8 cellular contexts compared by ENCODE assay signal in genomic region chr14:73761621-73762355, GRCh38.
A peak's percentile ranks its signal among the peaks of the same experiment; 100 is the strongest.
DNase-seq lines count a peak whose midpoint lies in the region; ATAC-seq, FAIRE-seq and TF ChIP-seq lines count a peak whose summit lies in the region.

No MANE protein-coding gene starts in this region.

- H4K20me1 ChIP-seq in MM.1S (ENCODE audit: insufficient read depth, low read length), result no peaks in the 10 kb centered on the region; the same call in 1 of the 2 replicates

- H3K9ac ChIP-seq in MM.1S (ENCODE audit: low read length) (peak overlapping the region; percentile 57), rectal smooth muscle tissue (ENCODE audit: low read length) (no peak overlapping the region)

- no peaks in the 10 kb centered on the region for H3K27me3 ChIP-seq in MM.1S (replicated peaks; ENCODE audit: insufficient read depth, low read length)
- H3K27me3 ChIP-seq in rectal smooth muscle tissue (ENCODE audit: control insufficient read depth, insufficient read depth, low read length), result no peaks in the 10 kb centered on the region

- peak overlapping the region; percentile 92 for H3K27ac ChIP-seq in MM.1S (ENCODE audit: low read length)
- H3K27ac ChIP-seq in coronary artery, result peak overlapping the region; percentile 96 to 99
- peak overlapping the region; percentile 86 for H3K27ac ChIP-seq in rectal smooth muscle tissue (ENCODE audit: low read depth, low read length)

- no peak for TF ChIP-seq CTCF in MM.1S (IDR thresholded peaks at IDR 0.05; ENCODE audit: low read length)
- no peak for TF ChIP-seq CTCF in coronary artery (IDR thresholded peaks at IDR 0.05)

- DNase-seq in DMS79 treated with DMSO at 0.1 percent for 48 hours (lab: John Stamatoyannopoulos, UW), result peak; percentile 90
- DNase-seq in MM.1S, result peak; percentile 38
- no peak for DNase-seq in coronary artery (ENCODE audit: low spot score)
- DNase-seq in midbrain (lab: John Stamatoyannopoulos, UW), result no peak
- DNase-seq in urothelium cell line (ENCODE audit: low spot score), result no peak

- H3F3A ChIP-seq in MM.1S (ENCODE audit: insufficient read depth, low read length), result peaks cover 25% of the 10 kb centered on the region

- no peak for ATAC-seq in HG02852 (IDR thresholded peaks at IDR 0.05; ENCODE audit: unreplicated experiment)
- ATAC-seq in HG02884 (IDR thresholded peaks at IDR 0.05; ENCODE audit: unreplicated experiment), result no peak

- no peaks in the 10 kb centered on the region for H3K36me3 ChIP-seq in MM.1S (replicated peaks; ENCODE audit: insufficient read depth, low read length)
- H3K36me3 ChIP-seq in rectal smooth muscle tissue (ENCODE audit: control insufficient read depth, insufficient read depth, low read length), result no peaks in the 10 kb centered on the region

- H3K4me3 ChIP-seq in MM.1S (ENCODE audit: low read length) (no peak overlapping the region), coronary artery (no peak overlapping the region), rectal smooth muscle tissue (ENCODE audit: low read length) (peak overlapping the region; percentile 14)

- H3K79me2 ChIP-seq in MM.1S (ENCODE audit: low read length), result peaks cover 52% of the 10 kb centered on the region

- no peaks in the 10 kb centered on the region for H3K9me3 ChIP-seq in MM.1S (replicated peaks; ENCODE audit: insufficient read depth, low read length)

- no peak overlapping the region for H2AFZ ChIP-seq in MM.1S (ENCODE audit: low read length)

- H3K9me2 ChIP-seq in MM.1S (replicated peaks; ENCODE audit: insufficient read depth, low read length), result no peaks in the 10 kb centered on the region

- H3K4me1 ChIP-seq in MM.1S (ENCODE audit: low read length), result peaks cover 35% of the 10 kb centered on the region
- H3K4me1 ChIP-seq in rectal smooth muscle tissue (ENCODE audit: control insufficient read depth, insufficient read depth, low read length), result peaks cover 62% of the 10 kb centered on the region

- peak overlapping the region; percentile 55 for H3K4me2 ChIP-seq in MM.1S (ENCODE audit: low read depth, low read length)

- FAIRE-seq in urothelium cell line (lab: Jason Lieb, UNC), result no peak

Comparison
In these comparisons a context has a peak if more than half of its experiments do, and no peak if none do; other contexts are left out.
1. DNase-seq: peak in DMS79 treated with DMSO at 0.1 percent for 48 hours (single experiment) and MM.1S (single experiment); none in coronary artery (single experiment), midbrain (single experiment) and urothelium cell line (single experiment).
2. Peak in every context shown above with its lines, with median percentiles within 50 percentile points of each other: H3K27ac ChIP-seq.